In genomic region chr1:161732319-161732718, GRCh38 we compare ENCODE assay signal across 31 cellular contexts. TPM values are rescaled to one million over a fixed set of nuclear protein-coding genes. Genes with fewer than 3 reads are reported as not detected.
"Had no signal": no experiment of that assay in that cellular context is flagged by ENCODE, and none has a peak within 500 bp of the region (broad histone marks: within the 10 kb centered on the region; RNA-seq: fewer than 3 reads in every experiment).

No MANE protein-coding gene starts in this region.

- H3K27me3 Mint-ChIP-seq: activated B cell treated with CpG ODN at 0.5 μM for 24 hours had no signal

- H3K4me3 ChIP-seq: ascending aorta, cardiac muscle cell had no signal

- H3K9me3 Mint-ChIP-seq: activated B cell treated with CpG ODN at 0.5 μM for 24 hours; activated CD4-positive, alpha-beta memory T cell treated with anti-CD3 and anti-CD28 coated beads for 36 hours; activated naive CD8-positive, alpha-beta T cell treated with anti-CD3 and anti-CD28 coated beads, Interleukin-2, amount 10 ng/mL, durations not matched to agents 7 days and 5 days; activated T-cell treated with anti-CD3 and anti-CD28 coated beads, Interleukin-2, amount 50 U/mL, for 4 hours; activated T-helper 1 cell treated with anti-CD3 and anti-CD28 coated beads, Interleukin-12 subunit alpha, Interleukin-12 subunit beta, Interleukin-2, Interleukin-4 antibody, amounts not matched to agents 30 ng/mL and 10 ng/mL and 1 ng/mL, durations not matched to agents 14 hours and 24 hours and 36 hours had no signal

- H3K27me3 ChIP-seq: ascending aorta had no signal

- H3K9me3 ChIP-seq: ascending aorta had no signal

- H3K4me3 Mint-ChIP-seq: activated B cell treated with CpG ODN at 0.5 μM for 24 hours; activated CD4-positive, alpha-beta memory T cell treated with anti-CD3 and anti-CD28 coated beads for 36 hours; activated naive CD8-positive, alpha-beta T cell treated with anti-CD3 and anti-CD28 coated beads, Interleukin-2, amount 10 ng/mL, durations not matched to agents 7 days and 5 days; activated T-cell treated with anti-CD3 and anti-CD28 coated beads, Interleukin-2, amount 50 U/mL, for 4 hours; activated T-helper 1 cell treated with anti-CD3 and anti-CD28 coated beads, Interleukin-12 subunit alpha, Interleukin-12 subunit beta, Interleukin-2, Interleukin-4 antibody, amounts not matched to agents 30 ng/mL and 10 ng/mL and 1 ng/mL, durations not matched to agents 14 hours and 24 hours and 36 hours had no signal

- DNase-seq: activated B cell treated with CpG ODN at 0.5 μM for 24 hours; activated CD4-positive, alpha-beta memory T cell treated with anti-CD3 and anti-CD28 coated beads for 36 hours; activated CD4-positive, alpha-beta T cell treated with anti-CD3 and anti-CD28 coated beads for 4 hours; activated CD4-positive, alpha-beta T cell treated with anti-CD3 and anti-CD28 coated beads, Interleukin-2, amount 50 U/mL, for 1 hour; activated CD4-positive, CD25-positive, alpha-beta regulatory T cell treated with anti-CD3 and anti-CD28 coated beads, Interleukin-2, amount 50 U/mL, for 72 hours; activated CD8-positive, alpha-beta memory T cell treated with anti-CD3 and anti-CD28 coated beads, Interleukin-2, amount 50 U/mL, for 4 hours; activated effector memory CD4-positive, alpha-beta T cell treated with Interleukin-2 at 50 U/mL for 16 hours; activated naive CD4-positive, alpha-beta T cell treated with anti-CD3 and anti-CD28 coated beads, Interleukin-2, amount 50 U/mL, for 16 hours; activated naive CD8-positive, alpha-beta T cell treated with anti-CD3 and anti-CD28 coated beads, Interleukin-2, amount 10 ng/mL, durations not matched to agents 7 days and 5 days; activated T-cell treated with anti-CD3 and anti-CD28 coated beads for 4 hours; activated T-cell treated with anti-CD3 and anti-CD28 coated beads, Interleukin-2, amount 50 U/mL, for 4 hours; amygdala; NCI-H1048; NCI-H1105 treated with DMSO at 0.1 percent for 48 hours; NCI-H1436; NCI-H1694; NCI-H1930; NCI-H2081 treated with DMSO at 0.1 percent for 48 hours; NCI-H226; NCI-H446 treated with DMSO at 0.1 percent for 48 hours; NCI-H524; Right ventricle myocardium superior; SW 1271; T-helper 1 cell; T-helper 2 cell; T-helper 9 cell had no signal

- ATAC-seq: activated T-cell treated with anti-CD3 and anti-CD28 coated beads, Interleukin-2, amount 50 U/mL, for 4 hours had no signal

- H3K27ac Mint-ChIP-seq: activated B cell treated with CpG ODN at 0.5 μM for 24 hours; activated CD4-positive, alpha-beta memory T cell treated with anti-CD3 and anti-CD28 coated beads for 36 hours; activated naive CD8-positive, alpha-beta T cell treated with anti-CD3 and anti-CD28 coated beads, Interleukin-2, amount 10 ng/mL, durations not matched to agents 7 days and 5 days; activated T-helper 1 cell treated with anti-CD3 and anti-CD28 coated beads, Interleukin-12 subunit alpha, Interleukin-12 subunit beta, Interleukin-2, Interleukin-4 antibody, amounts not matched to agents 30 ng/mL and 10 ng/mL and 1 ng/mL, durations not matched to agents 14 hours and 24 hours and 36 hours had no signal

- H3K36me3 ChIP-seq: ascending aorta, cardiac muscle cell had no signal

- H3K36me3 Mint-ChIP-seq: activated CD4-positive, alpha-beta memory T cell treated with anti-CD3 and anti-CD28 coated beads for 36 hours; activated naive CD8-positive, alpha-beta T cell treated with anti-CD3 and anti-CD28 coated beads, Interleukin-2, amount 10 ng/mL, durations not matched to agents 7 days and 5 days had no signal

- H3K27ac ChIP-seq: ascending aorta, cardiac muscle cell, RWPE1, VCaP had no signal

RNA-seq across cellular contexts. Expression of gene FCRLB, which starts 11.0 kb away (rescaled TPM):
- total RNA-seq: activated CD4-positive, alpha-beta memory T cell treated with anti-CD3 and anti-CD28 coated beads for 36 hours; activated T-helper 1 cell treated with anti-CD3 and anti-CD28 coated beads, Interleukin-12 subunit alpha, Interleukin-12 subunit beta, Interleukin-2, Interleukin-4 antibody, amounts not matched to agents 30 ng/mL and 10 ng/mL and 1 ng/mL, durations not matched to agents 14 hours and 24 hours and 36 hours; ascending aorta had no signal

RNA-seq across cellular contexts. Expression of gene FCRLA, which starts 25.3 kb away (rescaled TPM):
- total RNA-seq: activated CD4-positive, alpha-beta memory T cell treated with anti-CD3 and anti-CD28 coated beads for 36 hours; activated T-helper 1 cell treated with anti-CD3 and anti-CD28 coated beads, Interleukin-12 subunit alpha, Interleukin-12 subunit beta, Interleukin-2, Interleukin-4 antibody, amounts not matched to agents 30 ng/mL and 10 ng/mL and 1 ng/mL, durations not matched to agents 14 hours and 24 hours and 36 hours; ascending aorta; cardiac muscle cell; Right ventricle myocardium superior had no signal
- polyA plus RNA-seq: cardiac muscle cell had no signal
